Comparison of ENCODE assay signal across 13 cellular contexts in the genomic region with DNA sequence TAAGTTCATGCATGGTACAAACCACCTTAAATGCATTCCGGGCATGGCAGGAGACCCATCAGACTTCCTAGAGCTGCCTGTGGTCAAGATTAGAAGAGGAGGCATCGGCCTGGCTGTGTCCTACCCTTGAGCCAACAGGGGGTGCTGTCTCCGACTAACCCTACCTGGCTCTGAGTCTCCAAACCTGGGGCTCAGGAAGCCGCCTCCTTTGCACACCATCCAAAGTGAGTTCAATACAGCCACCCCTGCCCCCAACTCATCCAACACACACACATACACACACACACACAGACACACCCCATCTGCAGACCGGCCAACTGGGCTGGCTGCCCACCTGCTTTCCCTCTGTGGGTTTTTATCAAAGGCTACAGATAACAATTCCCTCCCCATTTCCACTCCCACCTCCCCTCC.
DNase-seq lines count a peak whose midpoint lies in the region; ATAC-seq, FAIRE-seq and TF ChIP-seq lines count a peak whose summit lies in the region.
"Had no signal": no experiment of that assay in that cellular context is flagged by ENCODE, and none has a peak within 500 bp of the region (broad histone marks: within the 10 kb centered on the region; RNA-seq: fewer than 3 reads in every experiment).

No MANE protein-coding gene starts in this region.

- no peak overlapping the region for H3K27ac ChIP-seq in lung (ENCODE audit: low read depth in 1 of 2, low read length in 1 of 2)
- H3K27ac ChIP-seq: epithelial cell of prostate, neutrophil, RWPE1 had no signal

- no peaks in the 10 kb centered on the region for H4K20me1 ChIP-seq in Loucy (ENCODE audit: insufficient read depth, low read length, poor library complexity, severe bottlenecking)

- H3K4me2 ChIP-seq in Loucy (ENCODE audit: low read depth, low read length, poor library complexity, severe bottlenecking), result no peak overlapping the region

- H3F3A ChIP-seq in Loucy (ENCODE audit: low read depth), result no peaks in the 10 kb centered on the region

- H3K27me3 ChIP-seq in Loucy (ENCODE audit: insufficient read depth, low read length, poor library complexity, severe bottlenecking) (no peaks in the 10 kb centered on the region), lung (ENCODE audit: control insufficient read depth, insufficient read depth) (no peaks in the 10 kb centered on the region)

- peak; percentile 20 for ATAC-seq in lung (ENCODE audit: insufficient read depth, low FRiP score)

- no peaks in the 10 kb centered on the region for H3K79me2 ChIP-seq in Loucy (ENCODE audit: insufficient read depth, low read length)

- no peak for FAIRE-seq in GM19239 (lab: Jason Lieb, UNC)

- WGBS in lung, 2 donors, result 50 to 56% methylated on average over 5 of the region's 5 CpGs

- H2AFZ ChIP-seq in Loucy (ENCODE audit: low read length), result no peak overlapping the region

- peak; percentile 17 for DNase-seq in EH (ENCODE audit: low read depth)
- peak; percentile 13 for DNase-seq in choroid plexus epithelial cell (ENCODE audit: low read depth)
- DNase-seq in lung (ENCODE audit: low spot score), result no peak
- no peak for DNase-seq in DMS153 treated with DMSO at 0.1 percent for 48 hours (lab: John Stamatoyannopoulos, UW; ENCODE audit: unreplicated experiment)
- DNase-seq in CD1c-positive myeloid dendritic cell (ENCODE audit: extremely low spot score), result no peak
- no peak for DNase-seq in HK-2 (ENCODE audit: unreplicated experiment)
- no peak for DNase-seq in GM19239 (ENCODE audit: insufficient read length, low spot score)
- DNase-seq: activated B cell treated with CpG ODN at 0.5 μM for 24 hours; activated T-cell treated with anti-CD3 and anti-CD28 coated beads, Interleukin-2, amount 50 U/mL, for 48 hours had no signal

- no peaks in the 10 kb centered on the region for H3K4me1 ChIP-seq in Loucy (ENCODE audit: insufficient read depth, low read length, poor library complexity, severe bottlenecking)
- H3K4me1 ChIP-seq in lung (ENCODE audit: control insufficient read depth in 2 of 2, insufficient read depth in 2 of 2, low read length in 2 of 2), result no peaks in the 10 kb centered on the region

- H3K36me3 ChIP-seq in Loucy (ENCODE audit: insufficient read depth, low read length), result no peaks in the 10 kb centered on the region
- H3K36me3 ChIP-seq in lung (ENCODE audit: control insufficient read depth in 2 of 2, insufficient read depth in 2 of 2, low read length in 2 of 2), result no peaks in the 10 kb centered on the region
- H3K36me3 ChIP-seq: neutrophil had no signal

- peak; percentile 40; the same call in 1 of the 2 replicates for TF ChIP-seq CTCF in Loucy (conservative IDR thresholded peaks at IDR 0.05; ENCODE audit: low read length)
- TF ChIP-seq CTCF in choroid plexus epithelial cell (conservative IDR thresholded peaks at IDR 0.05; ENCODE audit: low read depth, low read length), result peak; percentile 45
- TF ChIP-seq CTCF in lung (IDR thresholded peaks at IDR 0.05; ENCODE audit: control extremely low read depth, extremely low read depth), result no peak

- H3K9me2 ChIP-seq in Loucy (replicated peaks; ENCODE audit: low read depth, low read length), result no peaks in the 10 kb centered on the region

- no peaks in the 10 kb centered on the region; the same call in 1 of the 2 replicates for H3K9me3 ChIP-seq in Loucy (ENCODE audit: insufficient read depth, low read depth, low read length)
- H3K9me3 ChIP-seq in lung (ENCODE audit: control insufficient read depth in 2 of 2, insufficient read depth in 1 of 2, low read length in 1 of 2), result peaks cover 0 to 8% of the 10 kb centered on the region in 2 donors
- H3K9me3 ChIP-seq: neutrophil had no signal

- H3K4me3 ChIP-seq in Loucy (ENCODE audit: low read length, poor library complexity, severe bottlenecking), result no peak overlapping the region
- no peak overlapping the region for H3K4me3 ChIP-seq in choroid plexus epithelial cell (ENCODE audit: low read depth, low read length)
- H3K4me3 ChIP-seq in lung, result no peak overlapping the region

- no peak overlapping the region for H3K9ac ChIP-seq in Loucy (ENCODE audit: low read depth, low read length, poor library complexity, severe bottlenecking)

Comparison
In these comparisons a context has a peak if more than half of its experiments do, and no peak if none do; other contexts are left out.
1. DNase-seq: peak in EH (single experiment) and choroid plexus epithelial cell (single experiment); none in lung (single experiment), DMS153 treated with DMSO at 0.1 percent for 48 hours (single experiment), CD1c-positive myeloid dendritic cell (single experiment), HK-2 (single experiment) and GM19239 (single experiment).